8 cellular contexts compared by ENCODE assay signal in genomic region chr7:104848386-104848990, GRCh38.
DNase-seq lines count a peak whose midpoint lies in the region; FAIRE-seq and TF ChIP-seq lines count a peak whose summit lies in the region.

No MANE protein-coding gene starts in this region.

- DNase-seq in HFFc6 = peak; percentile 41
- peak; percentile 41 for DNase-seq in NCI-H526 treated with DMSO at 0.1 percent for 48 hours (lab: John Stamatoyannopoulos, UW)
- DNase-seq in activated T-cell treated with anti-CD3 and anti-CD28 coated beads for 4 hours = peak; percentile 48
- DNase-seq in fibroblast of gingiva (ENCODE audit: low read depth) = peak; percentile 17
- DNase-seq in neural crest cell (ENCODE audit: low read depth, low spot score) = peak; percentile 90
- DNase-seq in transverse colon = peak; percentile 52
- no peak for DNase-seq in GM12892 (ENCODE audit: insufficient read length)

- 38 to 57% methylated on average over 4 to 5 of the region's 5 CpGs for WGBS in transverse colon (ENCODE audit: low coverage in 1 of 2), 2 donors

- intact Hi-C loops in transverse colon (cut with DNase I; ENCODE audit: low total_unique reads) = no loop called here

- H3K9me3 ChIP-seq in DOHH2 (ENCODE audit: control insufficient read depth, insufficient read depth, low read length) (no peaks in the 10 kb centered on the region), transverse colon (no peaks in the 10 kb centered on the region)

- no peaks in the 10 kb centered on the region for H3K4me1 ChIP-seq in DOHH2 (ENCODE audit: control insufficient read depth, low read length)
- no peaks in the 10 kb centered on the region for H3K4me1 ChIP-seq in transverse colon

- no peaks in the 10 kb centered on the region for H3K4me1 Mint-ChIP-seq in HFFc6 (ENCODE audit: low read depth)
- H3K4me1 Mint-ChIP-seq in neural crest cell = peaks cover 4% of the 10 kb centered on the region

- peaks cover 15% of the 10 kb centered on the region for H3K27me3 Mint-ChIP-seq in HFFc6 (ENCODE audit: insufficient read depth)
- H3K27me3 Mint-ChIP-seq in neural crest cell (ENCODE audit: low read depth) = no peaks in the 10 kb centered on the region

- no peaks in the 10 kb centered on the region for H4K20me1 ChIP-seq in DOHH2 (ENCODE audit: control insufficient read depth, insufficient read depth, low read depth, low read length)

- in situ Hi-C loops in transverse colon (cut with MboI; ENCODE audit: low pct_ligation_motif_present in 1 of 4, low pct_unique_long_range_greater_than_20kb in 1 of 4, low sequenced_read_pairs in 3 of 4) = loop anchor here in 2 of 4 donors (25.0 kb wide), 2 partner anchors 611 to 1261 kb away; no protein-coding TSS in a partner anchor

- TF ChIP-seq CTCF in DOHH2 (IDR thresholded peaks at IDR 0.05; ENCODE audit: low read depth, low read length, poor library complexity, severe bottlenecking) (peak; percentile 98), HFFc6 (IDR thresholded peaks at IDR 0.05) (peak; percentile 92), neural crest cell (conservative IDR thresholded peaks at IDR 0.05) (peak; percentile 85), transverse colon (IDR thresholded peaks at IDR 0.05) (peak; percentile 64 to 85 (median 83))

- peaks cover 19% of the 10 kb centered on the region for H3K27me3 ChIP-seq in DOHH2 (ENCODE audit: control insufficient read depth, low read length)
- peaks cover 5% of the 10 kb centered on the region for H3K27me3 ChIP-seq in transverse colon

- TF ChIP-seq POLR2A in transverse colon (IDR thresholded peaks at IDR 0.05) (no peak), GM12892 (IDR thresholded peaks at IDR 0.05; ENCODE audit: low read depth, low read length) (no peak)

- no peaks in the 10 kb centered on the region for H3K36me3 ChIP-seq in DOHH2 (ENCODE audit: control insufficient read depth, low read length)
- H3K36me3 ChIP-seq in transverse colon = no peaks in the 10 kb centered on the region

- H3K4me3 ChIP-seq in DOHH2 (ENCODE audit: low read length) (no peak overlapping the region), transverse colon (no peak overlapping the region)

- no peak overlapping the region for H3K27ac Mint-ChIP-seq in HFFc6
- H3K27ac Mint-ChIP-seq in neural crest cell (ENCODE audit: unreplicated experiment) = no peak overlapping the region

- no peaks in the 10 kb centered on the region for H3F3A ChIP-seq in DOHH2 (ENCODE audit: control insufficient read depth, insufficient read depth)

- no peak for FAIRE-seq in GM12892 (lab: Jason Lieb, UNC)

- H3K9me2 ChIP-seq in DOHH2 (replicated peaks; ENCODE audit: control insufficient read depth, low read length) = no peaks in the 10 kb centered on the region

- no peak overlapping the region for H3K4me2 ChIP-seq in DOHH2 (ENCODE audit: low read length)

- H3K79me2 ChIP-seq in DOHH2 (ENCODE audit: control insufficient read depth, low read length) = no peaks in the 10 kb centered on the region

- H3K9me3 Mint-ChIP-seq in HFFc6 (no peaks in the 10 kb centered on the region), neural crest cell (no peaks in the 10 kb centered on the region)

- H3K4me3 Mint-ChIP-seq in HFFc6 (no peak overlapping the region), neural crest cell (no peak overlapping the region)

- H3K27ac ChIP-seq in DOHH2 (ENCODE audit: low read depth, low read length) (no peak overlapping the region), transverse colon (no peak overlapping the region)

- H3K36me3 Mint-ChIP-seq in HFFc6 (ENCODE audit: low read depth) (no peaks in the 10 kb centered on the region), neural crest cell (ENCODE audit: low read depth) (no peaks in the 10 kb centered on the region)

- TF ChIP-seq EP300 in transverse colon (IDR thresholded peaks at IDR 0.05; ENCODE audit: low read depth) = no peak
